Comparison of ENCODE assay signal across 8 cellular contexts in the genomic region with DNA sequence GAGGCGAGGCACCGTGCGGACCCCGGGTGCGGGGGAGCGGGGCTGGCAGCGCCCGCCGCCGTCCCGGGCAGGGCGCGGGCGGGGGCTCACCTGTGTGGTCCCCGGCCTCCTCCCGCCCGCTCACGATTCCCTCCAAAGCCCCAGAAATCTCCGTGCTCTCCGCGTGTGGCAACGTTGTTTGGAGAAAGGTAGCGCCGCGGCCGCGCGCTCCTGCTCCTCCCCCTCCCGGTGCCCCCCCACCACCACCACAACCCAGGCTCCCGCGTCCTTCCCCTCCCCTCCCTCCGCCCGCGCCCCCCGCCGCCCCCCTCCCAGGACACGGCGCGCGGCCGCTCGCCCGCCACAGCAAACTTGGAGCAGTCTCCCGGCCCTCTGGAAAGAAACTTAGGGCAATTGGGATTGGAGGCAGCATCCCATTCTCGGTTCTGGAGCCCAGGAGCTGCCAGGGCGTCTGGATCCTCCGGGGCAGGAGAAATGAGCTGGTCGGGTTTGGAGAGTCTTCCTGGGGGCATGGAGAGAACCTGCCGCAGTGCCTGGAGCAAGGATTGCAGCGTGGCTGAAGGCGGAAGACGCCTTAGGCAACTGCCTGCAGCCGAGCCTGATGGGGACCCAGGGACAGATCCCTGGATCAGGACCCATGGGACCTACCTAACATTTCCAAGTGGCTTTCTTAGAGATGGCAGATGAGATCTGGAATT. TPM values are rescaled to one million over a fixed set of nuclear protein-coding genes. Genes with fewer than 3 reads are reported as not detected.
A peak's percentile ranks its signal among the peaks of the same experiment; 100 is the strongest.
DNase-seq lines count a peak whose midpoint lies in the region; ATAC-seq and TF ChIP-seq lines count a peak whose summit lies in the region.

No MANE protein-coding gene starts in this region.

- no peaks in the 10 kb centered on the region for H3K79me2 ChIP-seq in OCI-LY7 (ENCODE audit: insufficient read depth, low read depth, low read length)

- peak overlapping the region; percentile 66 for H3K4me3 ChIP-seq in OCI-LY7 (ENCODE audit: low read depth, low read length, poor library complexity, severe bottlenecking)

- no peaks in the 10 kb centered on the region for H4K20me1 ChIP-seq in OCI-LY7 (ENCODE audit: insufficient read depth, low read length)

- H3K4me3 Mint-ChIP-seq in CD14-positive monocyte: peak overlapping the region; percentile 99
- peak overlapping the region; percentile 93 for H3K4me3 Mint-ChIP-seq in activated naive CD4-positive, alpha-beta T cell treated with anti-CD3 and anti-CD28 coated beads, Interleukin-2, amount 50 U/mL, for 24 hours

- DNase-seq in CD14-positive monocyte (ENCODE audit: low spot score): peak; percentile 57
- DNase-seq in OCI-LY7 (ENCODE audit: low spot score): no peak
- peak; percentile 77 for DNase-seq in Right ventricle myocardium inferior (ENCODE audit: missing footprints)
- DNase-seq in occipital lobe (lab: John Stamatoyannopoulos, UW): peak; percentile 49
- no peak for DNase-seq in GM19238 (ENCODE audit: insufficient read length, low spot score)

- CTCF ChIA-PET in OCI-LY7 (lab: Charles Lee; ENCODE audit: unreplicated experiment): no interaction called here

- ATAC-seq in HG03066 (IDR thresholded peaks at IDR 0.05; ENCODE audit: low read depth, unreplicated experiment): peak; percentile 4
- ATAC-seq in Right ventricle myocardium inferior: peak; percentile 1
- ATAC-seq in HG03108 (IDR thresholded peaks at IDR 0.05; ENCODE audit: unreplicated experiment): no peak

- no peak overlapping the region for H3K27ac ChIP-seq in OCI-LY7 (ENCODE audit: low read depth, low read length, poor library complexity, severe bottlenecking)

- H3K27ac Mint-ChIP-seq in CD14-positive monocyte: peak overlapping the region; percentile 89 to 97 (median 94)
- peak overlapping the region; percentile 96 for H3K27ac Mint-ChIP-seq in activated naive CD4-positive, alpha-beta T cell treated with anti-CD3 and anti-CD28 coated beads, Interleukin-2, amount 50 U/mL, for 24 hours

- BruUV-seq in OCI-LY7 (replicated peaks; lab: Mats Ljungman, UMichigan): no TSS peak

- peaks cover 0 to 5% (median 3%) of the 10 kb centered on the region in 7 donors for H3K9me3 Mint-ChIP-seq in CD14-positive monocyte
- H3K9me3 Mint-ChIP-seq in activated naive CD4-positive, alpha-beta T cell treated with anti-CD3 and anti-CD28 coated beads, Interleukin-2, amount 50 U/mL, for 24 hours: no peaks in the 10 kb centered on the region

- H3K4me1 ChIP-seq in OCI-LY7 (ENCODE audit: insufficient read depth, low read length, poor library complexity, severe bottlenecking): peaks cover 5% of the 10 kb centered on the region

- H3K36me3 Mint-ChIP-seq in CD14-positive monocyte: peaks cover 6 to 15% of the 10 kb centered on the region in 2 donors
- H3K36me3 Mint-ChIP-seq in activated naive CD4-positive, alpha-beta T cell treated with anti-CD3 and anti-CD28 coated beads, Interleukin-2, amount 50 U/mL, for 24 hours: peaks cover 2% of the 10 kb centered on the region

- H3K9me3 ChIP-seq in OCI-LY7 (ENCODE audit: low read length): no peaks in the 10 kb centered on the region

- H3K4me1 Mint-ChIP-seq in CD14-positive monocyte: peaks cover 57% of the 10 kb centered on the region
- peaks cover 74% of the 10 kb centered on the region for H3K4me1 Mint-ChIP-seq in activated naive CD4-positive, alpha-beta T cell treated with anti-CD3 and anti-CD28 coated beads, Interleukin-2, amount 50 U/mL, for 24 hours

- intact Hi-C loops in CD14-positive monocyte (cut with micrococcal nuclease) (loop anchor here (5.0 kb wide), 2 partner anchors 43 to 143 kb away; no protein-coding TSS in a partner anchor), OCI-LY7 (cut with micrococcal nuclease; ENCODE audit: unreplicated experiment) (no loop called here), Right ventricle myocardium inferior (cut with DNase I) (loop anchor here (2.0 kb wide), 1 partner anchor 346 kb away; no protein-coding TSS in a partner anchor)

- POLR2A ChIA-PET in OCI-LY7 (lab: Charles Lee): no interaction called here

- H3K4me2 ChIP-seq in OCI-LY7 (ENCODE audit: low read length): peak overlapping the region; percentile 74

- no peak overlapping the region for H2AFZ ChIP-seq in OCI-LY7 (ENCODE audit: low read length)

- peaks cover 0 to 8% (median 0%) of the 10 kb centered on the region in 3 donors for H3K27me3 Mint-ChIP-seq in CD14-positive monocyte (ENCODE audit: low read depth in 3 of 3)
- H3K27me3 Mint-ChIP-seq in activated naive CD4-positive, alpha-beta T cell treated with anti-CD3 and anti-CD28 coated beads, Interleukin-2, amount 50 U/mL, for 24 hours: no peaks in the 10 kb centered on the region

- TF ChIP-seq CTCF in CD14-positive monocyte (IDR thresholded peaks at IDR 0.05) (no peak), OCI-LY7 (conservative IDR thresholded peaks at IDR 0.05; ENCODE audit: low read length) (no peak)

- no peaks in the 10 kb centered on the region for H3K9me2 ChIP-seq in OCI-LY7 (ENCODE audit: insufficient read depth, low read length)

- no peaks in the 10 kb centered on the region for H3K36me3 ChIP-seq in OCI-LY7 (ENCODE audit: insufficient read depth, low read length)

RNA-seq across cellular contexts. Expression of gene KLF3, which starts 0.9 kb away (rescaled TPM):
- polyA plus RNA-seq in CD14-positive monocyte: 10 to 100 TPM; 46.3 to 53.9 TPM
- total RNA-seq in OCI-LY7 (2014; rRNA removed; shearing (Covaris generic)): 0.09 TPM in 1 of 2 replicates, not detected in the other
- total RNA-seq in OCI-LY7 (2022): 0.23 TPM in 1 of 2 replicates, not detected in the other
- total RNA-seq in Right ventricle myocardium inferior: 18.9 TPM
- 23.4 TPM for total RNA-seq in occipital lobe

Comparison
In these comparisons a context has a peak if more than half of its experiments do, and no peak if none do; other contexts are left out.
1. DNase-seq: peak in CD14-positive monocyte (single experiment), Right ventricle myocardium inferior (single experiment) and occipital lobe (single experiment); none in OCI-LY7 (single experiment) and GM19238 (single experiment).
2. RNA of gene KLF3, which starts 0.9 kb away (total RNA-seq): 23.4 TPM in occipital lobe (single experiment) and 18.9 TPM in Right ventricle myocardium inferior (single experiment); 0.09 to 0.23 TPM in OCI-LY7; every median in the first group is over 10 times any median in the second.